Comparison of ENCODE assay signal across 21 cellular contexts in genomic region chr17:75003070-75003956, GRCh38. TPM values are rescaled to one million over a fixed set of nuclear protein-coding genes. Genes with fewer than 3 reads are reported as not detected.
"Had no signal": no experiment of that assay in that cellular context is flagged by ENCODE, and none has a peak within 500 bp of the region (broad histone marks: within the 10 kb centered on the region; RNA-seq: fewer than 3 reads in every experiment).

No MANE protein-coding gene starts in this region.

- H3K4me1 Mint-ChIP-seq: memory B cell, nephron progenitor cell had no signal

- H3K4me1 ChIP-seq: foreskin keratinocyte, right lobe of liver, transverse colon, vagina had no signal

- H3K9me3 Mint-ChIP-seq: activated CD4-positive, alpha-beta memory T cell treated with anti-CD3 and anti-CD28 coated beads, Interleukin-2, amount 10 ng/mL, durations not matched to agents 7 days and 5 days; activated naive CD8-positive, alpha-beta T cell treated with anti-CD3 and anti-CD28 coated beads, Interleukin-2, amount 50 U/mL, for 24 hours; memory B cell; nephron progenitor cell had no signal

- H3K27me3 ChIP-seq: cardiac muscle cell, foreskin keratinocyte, right lobe of liver, transverse colon, vagina had no signal

- H3K4me3 Mint-ChIP-seq: activated CD4-positive, alpha-beta memory T cell treated with anti-CD3 and anti-CD28 coated beads, Interleukin-2, amount 10 ng/mL, durations not matched to agents 7 days and 5 days; activated CD8-positive, alpha-beta memory T cell treated with anti-CD3 and anti-CD28 coated beads, Interleukin-2, amount 10 ng/mL, durations not matched to agents 7 days and 5 days; activated naive CD8-positive, alpha-beta T cell treated with anti-CD3 and anti-CD28 coated beads, Interleukin-2, amount 50 U/mL, for 24 hours; memory B cell; nephron progenitor cell had no signal

- H3K36me3 Mint-ChIP-seq: activated CD8-positive, alpha-beta memory T cell treated with anti-CD3 and anti-CD28 coated beads, Interleukin-2, amount 10 ng/mL, durations not matched to agents 7 days and 5 days; memory B cell had no signal

- H3K4me3 ChIP-seq: cardiac muscle cell, mucosa of descending colon, right lobe of liver, skin epidermis, transverse colon, vagina had no signal

- DNase-seq: activated CD4-positive, alpha-beta memory T cell treated with anti-CD3 and anti-CD28 coated beads, Interleukin-2, amount 10 ng/mL, durations not matched to agents 7 days and 5 days; activated CD4-positive, alpha-beta T cell treated with anti-CD3 and anti-CD28 coated beads for 48 hours; activated CD4-positive, CD25-positive, alpha-beta regulatory T cell; activated CD8-positive, alpha-beta memory T cell treated with anti-CD3 and anti-CD28 coated beads, Interleukin-2, amount 10 ng/mL, durations not matched to agents 7 days and 5 days; activated effector memory CD4-positive, alpha-beta T cell treated with anti-CD3 and anti-CD28 coated beads, Interleukin-2, amount 50 U/mL, for 16 hours; activated naive CD4-positive, alpha-beta T cell treated with anti-CD3 and anti-CD28 coated beads, Interleukin-2, amount 50 U/mL, for 16 hours; activated naive CD8-positive, alpha-beta T cell treated with anti-CD3 and anti-CD28 coated beads, Interleukin-2, amount 50 U/mL, for 24 hours; activated T-cell treated with anti-CD3 and anti-CD28 coated beads for 4 hours; dermis blood vessel endothelial cell; effector CD8-positive, alpha-beta T cell; foreskin keratinocyte; mucosa of descending colon; nephron progenitor cell; right lobe of liver; stimulated activated CD4-positive, alpha-beta T cell treated with anti-CD3 and anti-CD28 coated beads, Interleukin-1b, Interleukin-23, amount 100 ng/mL, for 48 hours; T1000; transverse colon had no signal

- H3K36me3 ChIP-seq: transverse colon had no signal

- H3K9me3 ChIP-seq: mucosa of descending colon, right lobe of liver, transverse colon, vagina had no signal

- H3K27ac ChIP-seq: cardiac muscle cell, foreskin keratinocyte, right lobe of liver, skin epidermis, transverse colon, vagina had no signal

- H3K27me3 Mint-ChIP-seq: activated naive CD8-positive, alpha-beta T cell treated with anti-CD3 and anti-CD28 coated beads, Interleukin-2, amount 50 U/mL, for 24 hours had no signal

- ATAC-seq: activated CD8-positive, alpha-beta memory T cell treated with anti-CD3 and anti-CD28 coated beads, Interleukin-2, amount 10 ng/mL, durations not matched to agents 7 days and 5 days; foreskin keratinocyte; mucosa of descending colon had no signal

- H3K27ac Mint-ChIP-seq: activated CD4-positive, alpha-beta memory T cell treated with anti-CD3 and anti-CD28 coated beads, Interleukin-2, amount 10 ng/mL, durations not matched to agents 7 days and 5 days; activated CD8-positive, alpha-beta memory T cell treated with anti-CD3 and anti-CD28 coated beads, Interleukin-2, amount 10 ng/mL, durations not matched to agents 7 days and 5 days; memory B cell; nephron progenitor cell had no signal

RNA-seq across cellular contexts. Expression of gene HID1, which starts 30.8 kb away (rescaled TPM):
- total RNA-seq: activated CD8-positive, alpha-beta memory T cell treated with anti-CD3 and anti-CD28 coated beads, Interleukin-2, amount 10 ng/mL, durations not matched to agents 7 days and 5 days had no signal
